Comparison of ENCODE assay signal across 28 cellular contexts in the genomic region with DNA sequence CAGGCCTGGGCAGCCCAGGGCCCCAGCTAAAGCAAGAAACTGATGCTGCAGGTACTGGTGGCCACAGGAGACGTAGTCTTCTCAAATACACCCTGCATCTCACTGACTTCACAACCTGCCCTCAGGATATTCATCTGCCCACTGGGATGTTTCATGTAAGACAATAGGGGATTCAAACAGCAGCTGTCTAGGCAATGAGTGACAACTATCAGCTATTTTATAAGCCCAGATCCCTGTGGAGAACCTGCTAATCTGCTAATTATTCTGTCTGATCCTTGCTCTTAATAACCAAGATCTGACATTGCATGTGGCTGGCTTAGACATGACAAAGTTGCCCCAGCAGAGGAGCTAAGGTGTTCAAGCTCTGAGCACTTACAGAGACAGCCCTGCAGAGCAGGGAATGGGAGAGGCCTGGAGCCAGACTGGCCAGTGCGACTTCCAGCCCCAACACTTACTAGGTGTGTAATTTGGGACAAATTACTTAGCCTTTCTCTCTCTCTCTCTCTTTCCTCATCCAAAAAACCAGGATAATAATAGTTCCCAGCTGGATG. TPM values are rescaled to one million over a fixed set of nuclear protein-coding genes. Genes with fewer than 3 reads are reported as not detected.
"Had no signal": no experiment of that assay in that cellular context is flagged by ENCODE, and none has a peak within 500 bp of the region (broad histone marks: within the 10 kb centered on the region; RNA-seq: fewer than 3 reads in every experiment).

No MANE protein-coding gene starts in this region.

- H3K4me3 Mint-ChIP-seq: activated B cell treated with CpG ODN at 0.5 μM for 24 hours; activated naive CD8-positive, alpha-beta T cell treated with anti-CD3 and anti-CD28 coated beads, Interleukin-2, amount 50 U/mL, for 24 hours; activated T-helper 1 cell treated with anti-CD3 and anti-CD28 coated beads, Interleukin-12 subunit alpha, Interleukin-12 subunit beta, Interleukin-2, Interleukin-4 antibody, amounts not matched to agents 30 ng/mL and 10 ng/mL and 1 ng/mL, durations not matched to agents 14 hours and 24 hours and 36 hours; immature natural killer cell; mesothelial cell of epicardium; naive B cell; neural crest cell had no signal

- H3K27me3 ChIP-seq: breast epithelium, esophagus muscularis mucosa, foreskin keratinocyte, heart left ventricle, right atrium auricular region, suprapubic skin, tibial artery, upper lobe of right lung had no signal

- DNase-seq: activated B cell treated with CpG ODN at 0.5 μM for 24 hours; activated gamma-delta T cell; activated naive CD4-positive, alpha-beta T cell treated with anti-CD3 and anti-CD28 coated beads, Interleukin-2, amount 50 U/mL, for 16 hours; activated naive CD8-positive, alpha-beta T cell treated with anti-CD3 and anti-CD28 coated beads, Interleukin-2, amount 50 U/mL, for 24 hours; central memory CD4-positive, alpha-beta T cell; foreskin keratinocyte; heart left ventricle; hypothalamus; immature natural killer cell; kidney; left colon; mammary epithelial cell; naive B cell; nucleus accumbens; stimulated activated CD4-positive, alpha-beta T cell treated with anti-CD3 and anti-CD28 coated beads, Interleukin-2, amount 100 ng/mL, for 24 hours; stimulated activated naive CD4-positive, alpha-beta T cell; T-helper 2 cell; tibial artery; upper lobe of right lung had no signal

- H3K4me3 ChIP-seq: breast epithelium, esophagus muscularis mucosa, heart left ventricle, right atrium auricular region, smooth muscle cell, suprapubic skin, tibial artery, upper lobe of right lung had no signal

- H3K79me2 ChIP-seq: parathyroid adenoma had no signal

- H3K4me2 ChIP-seq: smooth muscle cell had no signal

- H3K27ac ChIP-seq: breast epithelium, esophagus muscularis mucosa, foreskin keratinocyte, heart left ventricle, parathyroid adenoma, right atrium auricular region, suprapubic skin, tibial artery, upper lobe of right lung had no signal

- H3K9me3 ChIP-seq: breast epithelium, esophagus muscularis mucosa, heart left ventricle, right atrium auricular region, suprapubic skin, tibial artery, upper lobe of right lung had no signal

- H2AFZ ChIP-seq: parathyroid adenoma had no signal

- H3K27ac Mint-ChIP-seq: activated B cell treated with CpG ODN at 0.5 μM for 24 hours; activated naive CD8-positive, alpha-beta T cell treated with anti-CD3 and anti-CD28 coated beads, Interleukin-2, amount 50 U/mL, for 24 hours; activated T-helper 1 cell treated with anti-CD3 and anti-CD28 coated beads, Interleukin-12 subunit alpha, Interleukin-12 subunit beta, Interleukin-2, Interleukin-4 antibody, amounts not matched to agents 30 ng/mL and 10 ng/mL and 1 ng/mL, durations not matched to agents 14 hours and 24 hours and 36 hours; mesothelial cell of epicardium had no signal

- ATAC-seq: activated naive CD8-positive, alpha-beta T cell treated with anti-CD3 and anti-CD28 coated beads, Interleukin-2, amount 50 U/mL, for 24 hours; foreskin keratinocyte; heart left ventricle; left colon; upper lobe of right lung had no signal

- H3K4me1 Mint-ChIP-seq: neural crest cell had no signal

- H3K27me3 Mint-ChIP-seq: activated B cell treated with CpG ODN at 0.5 μM for 24 hours; activated naive CD8-positive, alpha-beta T cell treated with anti-CD3 and anti-CD28 coated beads, Interleukin-2, amount 50 U/mL, for 24 hours; naive B cell had no signal

- H3K4me1 ChIP-seq: breast epithelium, foreskin keratinocyte, right atrium auricular region, suprapubic skin, tibial artery, upper lobe of right lung had no signal

- H3K9me3 Mint-ChIP-seq: activated B cell treated with CpG ODN at 0.5 μM for 24 hours; activated naive CD8-positive, alpha-beta T cell treated with anti-CD3 and anti-CD28 coated beads, Interleukin-2, amount 50 U/mL, for 24 hours; activated T-helper 1 cell treated with anti-CD3 and anti-CD28 coated beads, Interleukin-12 subunit alpha, Interleukin-12 subunit beta, Interleukin-2, Interleukin-4 antibody, amounts not matched to agents 30 ng/mL and 10 ng/mL and 1 ng/mL, durations not matched to agents 14 hours and 24 hours and 36 hours; immature natural killer cell; mesothelial cell of epicardium; naive B cell; neural crest cell had no signal

RNA-seq across cellular contexts. Expression of gene SIGLEC15, which starts 28.6 kb away (rescaled TPM):
- total RNA-seq: activated B cell treated with CpG ODN at 0.5 μM for 24 hours; activated T-helper 1 cell treated with anti-CD3 and anti-CD28 coated beads, Interleukin-12 subunit alpha, Interleukin-12 subunit beta, Interleukin-2, Interleukin-4 antibody, amounts not matched to agents 30 ng/mL and 10 ng/mL and 1 ng/mL, durations not matched to agents 14 hours and 24 hours and 36 hours; mesothelial cell of epicardium; neural crest cell had no signal
